Comparison of ENCODE assay signal across 1 cellular context in genomic region chr5:30607301-30607700, GRCh38.
TF ChIP-seq lines count a peak whose summit lies in the region.

No MANE protein-coding gene starts in this region.

TF ChIP-seq in HepG2, 621 proteins besides CTCF, POLR2A, EP300 and RAD21 (continued from another document and continues in another):
- TF ChIP-seq ZNF280B (CRISPR knock-in tag; IDR thresholded peaks at IDR 0.05; ENCODE audit: borderline replicate concordance), result no peak
- no peak; the same call in 1 of the 2 replicates for TF ChIP-seq HMG20A (CRISPR knock-in tag; IDR thresholded peaks at IDR 0.05; ENCODE audit: borderline replicate concordance)
- no peak for TF ChIP-seq HOXA7 (CRISPR knock-in tag; IDR thresholded peaks at IDR 0.05)
- TF ChIP-seq SALL2 (CRISPR knock-in tag; IDR thresholded peaks at IDR 0.05), result no peak
- peak; percentile 66 for TF ChIP-seq ARID5B (CRISPR knock-in tag; IDR thresholded peaks at IDR 0.05)
- no peak for TF ChIP-seq GATA4 (IDR thresholded peaks at IDR 0.05; ENCODE audit: borderline replicate concordance, low read depth)
- no peak for TF ChIP-seq DDIT3 (CRISPR knock-in tag; IDR thresholded peaks at IDR 0.05)
- TF ChIP-seq FOXA3 (CRISPR knock-in tag; IDR thresholded peaks at IDR 0.05), result 0 out of 2 replicates have a peak, but pooled peaks have one; percentile 20
- peak; percentile 18; the same call in 1 of the 2 replicates for TF ChIP-seq TFAP4 (IDR thresholded peaks at IDR 0.05; ENCODE audit: borderline replicate concordance, low read depth)
- no peak for TF ChIP-seq CENPX (CRISPR knock-in tag; IDR thresholded peaks at IDR 0.05)
- TF ChIP-seq PLSCR1 (CRISPR knock-in tag; IDR thresholded peaks at IDR 0.05; ENCODE audit: borderline replicate concordance), result no peak
- no peak for TF ChIP-seq FOXP1 (IDR thresholded peaks at IDR 0.05)
- TF ChIP-seq FOXP1 (CRISPR knock-in tag; IDR thresholded peaks at IDR 0.05), result peak; percentile 33; the same call in 1 of the 2 replicates
- TF ChIP-seq ZNF256 (CRISPR knock-in tag; conservative IDR thresholded peaks at IDR 0.05), result no peak
- no peak for TF ChIP-seq ZNF556 (CRISPR knock-in tag; IDR thresholded peaks at IDR 0.05; ENCODE audit: borderline replicate concordance)
- TF ChIP-seq SIX1 (CRISPR knock-in tag; IDR thresholded peaks at IDR 0.05; ENCODE audit: borderline replicate concordance), result no peak; the same call in 1 of the 2 replicates
- no peak for TF ChIP-seq CENPT (CRISPR knock-in tag; IDR thresholded peaks at IDR 0.05; ENCODE audit: low read depth)
- no peak for TF ChIP-seq HHEX (CRISPR knock-in tag; IDR thresholded peaks at IDR 0.05)
- no peak for TF ChIP-seq ZBTB7A (CRISPR knock-in tag; IDR thresholded peaks at IDR 0.05)
- TF ChIP-seq ZBTB20 (CRISPR knock-in tag; IDR thresholded peaks at IDR 0.05; ENCODE audit: borderline replicate concordance, low read depth), result no peak
- no peak for TF ChIP-seq ZNF841 (CRISPR knock-in tag; IDR thresholded peaks at IDR 0.05; ENCODE audit: borderline replicate concordance)
- TF ChIP-seq ARID3A (IDR thresholded peaks at IDR 0.05; ENCODE audit: low read depth, low read length), result peak; percentile 48; the same call in 1 of the 2 replicates
- TF ChIP-seq ELK4 (CRISPR knock-in tag; IDR thresholded peaks at IDR 0.05; ENCODE audit: borderline replicate concordance), result no peak
- 0 out of 2 replicates have a peak, but pooled peaks have one; percentile 19 for TF ChIP-seq SALL1 (CRISPR knock-in tag; IDR thresholded peaks at IDR 0.05)
- TF ChIP-seq ZBTB2 (CRISPR knock-in tag; IDR thresholded peaks at IDR 0.05; ENCODE audit: low read depth), result no peak
- no peak for TF ChIP-seq ZSCAN29 (CRISPR knock-in tag; conservative IDR thresholded peaks at IDR 0.05)
- TF ChIP-seq ZNF17 (CRISPR knock-in tag; IDR thresholded peaks at IDR 0.05), result no peak
- TF ChIP-seq SOX5 (CRISPR knock-in tag; IDR thresholded peaks at IDR 0.05; ENCODE audit: borderline replicate concordance), result peak; percentile 83; the same call in 1 of the 2 replicates
- no peak for TF ChIP-seq SMARCE1 (IDR thresholded peaks at IDR 0.05; ENCODE audit: borderline replicate concordance)
- TF ChIP-seq ETV5 (CRISPR knock-in tag; IDR thresholded peaks at IDR 0.05; ENCODE audit: borderline replicate concordance), result no peak
- peak; percentile 32; the same call in 1 of the 2 replicates for TF ChIP-seq TCF7 (IDR thresholded peaks at IDR 0.05; ENCODE audit: low read depth)
- TF ChIP-seq SMARCC2 (IDR thresholded peaks at IDR 0.05), result no peak
- TF ChIP-seq ZNF687 (CRISPR knock-in tag; IDR thresholded peaks at IDR 0.05), result no peak
- TF ChIP-seq NCOA1 (CRISPR knock-in tag; IDR thresholded peaks at IDR 0.05), result no peak
- TF ChIP-seq UBTF (CRISPR knock-in tag; IDR thresholded peaks at IDR 0.05), result no peak
- TF ChIP-seq ZSCAN5A (CRISPR knock-in tag; IDR thresholded peaks at IDR 0.05; ENCODE audit: borderline replicate concordance), result no peak
- TF ChIP-seq THAP11 (CRISPR knock-in tag; IDR thresholded peaks at IDR 0.05), result no peak
- no peak for TF ChIP-seq DNMT1 (CRISPR knock-in tag; IDR thresholded peaks at IDR 0.05)
- TF ChIP-seq E2F5 (CRISPR knock-in tag; conservative IDR thresholded peaks at IDR 0.05), result no peak
